Comparison of ENCODE assay signal across 9 cellular contexts in the genomic region with DNA sequence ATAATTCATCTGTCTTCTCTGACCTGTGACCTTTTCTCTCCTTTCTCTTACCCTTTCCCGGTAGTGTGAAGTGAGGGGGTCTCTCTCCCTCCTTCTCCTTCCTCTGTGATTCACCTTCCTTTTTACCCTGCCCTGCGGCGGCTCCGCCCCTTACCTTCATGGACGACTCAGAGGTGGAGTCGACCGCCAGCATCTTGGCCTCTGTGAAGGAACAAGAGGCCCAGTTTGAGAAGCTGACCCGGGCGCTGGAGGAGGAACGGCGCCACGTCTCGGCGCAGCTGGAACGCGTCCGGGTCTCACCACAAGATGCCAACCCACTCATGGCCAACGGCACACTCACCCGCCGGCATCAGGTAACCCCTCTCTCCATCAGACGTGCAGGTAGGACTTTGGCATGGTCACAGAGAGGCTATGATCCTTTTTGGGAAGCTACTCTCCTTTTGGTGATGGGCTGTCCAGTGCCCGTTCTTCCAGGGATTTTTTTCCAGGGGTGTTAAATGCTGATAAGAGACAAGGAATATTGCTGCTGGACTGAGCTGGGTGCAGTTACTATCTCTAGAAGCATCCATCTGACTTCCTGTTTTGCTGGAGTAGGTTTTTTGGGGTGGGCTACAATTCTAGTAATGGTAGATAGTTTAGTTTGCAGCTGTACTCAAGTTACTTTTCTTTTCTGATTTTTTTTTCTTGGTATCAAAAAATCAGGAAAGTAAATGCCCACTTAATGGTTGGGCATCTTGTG. TPM values are rescaled to one million over a fixed set of nuclear protein-coding genes. Genes with fewer than 3 reads are reported as not detected.
A peak's percentile ranks its signal among the peaks of the same experiment; 100 is the strongest.
DNase-seq lines count a peak whose midpoint lies in the region; ATAC-seq, FAIRE-seq and TF ChIP-seq lines count a peak whose summit lies in the region.
"Had no signal": no experiment of that assay in that cellular context is flagged by ENCODE, and none has a peak within 500 bp of the region (broad histone marks: within the 10 kb centered on the region; RNA-seq: fewer than 3 reads in every experiment).

No MANE protein-coding gene starts in this region.

- TF ChIP-seq EP300 in esophagus muscularis mucosa (IDR thresholded peaks at IDR 0.05) = no peak

- peak overlapping the region; percentile 86 for H3K27ac Mint-ChIP-seq in stimulated activated memory B cell treated with anti-CD40 and anti-IgM and Interleukin-4, amounts not matched to agents 10 μg/mL and 1 μg/mL and 100 μg/mL, for 72 hours

- FAIRE-seq in GM12892 (lab: Jason Lieb, UNC) = no peak

- intact Hi-C loops in esophagus muscularis mucosa (cut with DNase I) = loop anchor here (10.0 kb wide), 1 partner anchor 227 kb away; the partner anchor contains the start of gene UBE2L6

- peak overlapping the region; percentile 49 for H3K27ac ChIP-seq in RWPE1
- peak overlapping the region; percentile 4 to 75 (median 54) for H3K27ac ChIP-seq in esophagus muscularis mucosa (replicated peaks in 1 of 4)
- H3K27ac ChIP-seq in MM.1S (ENCODE audit: low read length) = no peak overlapping the region

- TF ChIP-seq CTCF in RWPE1 (conservative IDR thresholded peaks at IDR 0.05; ENCODE audit: low read depth) (no peak), esophagus muscularis mucosa (IDR thresholded peaks at IDR 0.05) (no peak), MM.1S (IDR thresholded peaks at IDR 0.05; ENCODE audit: low read length) (no peak)

- H3K36me3 ChIP-seq in H7 (replicated peaks; ENCODE audit: control insufficient read depth, insufficient read depth, low read length) (peaks cover 7% of the 10 kb centered on the region), esophagus muscularis mucosa (peaks cover 14 to 53% (median 35%) of the 10 kb centered on the region in 4 donors), MM.1S (replicated peaks; ENCODE audit: insufficient read depth, low read length) (no peaks in the 10 kb centered on the region)

- H3K4me3 Mint-ChIP-seq in stimulated activated memory B cell treated with anti-CD40 and anti-IgM and Interleukin-4, amounts not matched to agents 10 μg/mL and 1 μg/mL and 100 μg/mL, for 72 hours = peak overlapping the region; percentile 64

- H3K4me1 ChIP-seq in esophagus muscularis mucosa (peaks cover 79 to 91% (median 81%) of the 10 kb centered on the region in 4 donors), MM.1S (ENCODE audit: low read length) (peaks cover 25% of the 10 kb centered on the region)

- H3K9ac ChIP-seq in MM.1S (ENCODE audit: low read length) = no peak overlapping the region

- peaks cover 53% of the 10 kb centered on the region for H3K4me1 Mint-ChIP-seq in stimulated activated memory B cell treated with anti-CD40 and anti-IgM and Interleukin-4, amounts not matched to agents 10 μg/mL and 1 μg/mL and 100 μg/mL, for 72 hours

- H3K9me3 ChIP-seq in esophagus muscularis mucosa (no peaks in the 10 kb centered on the region), MM.1S (replicated peaks; ENCODE audit: insufficient read depth, low read length) (no peaks in the 10 kb centered on the region)

- 88% methylated on average over 22 of the region's 22 CpGs for WGBS in esophagus muscularis mucosa

- no peak overlapping the region for H2AFZ ChIP-seq in MM.1S (ENCODE audit: low read length)

- POLR2A ChIA-PET in RWPE1 (lab: Yijun Ruan, JAX; ENCODE audit: low non-redundant PET) = no interaction called here

- H4K20me1 ChIP-seq in MM.1S (ENCODE audit: insufficient read depth, low read length) = no peaks in the 10 kb centered on the region

- H3K27me3 Mint-ChIP-seq in stimulated activated memory B cell treated with anti-CD40 and anti-IgM and Interleukin-4, amounts not matched to agents 10 μg/mL and 1 μg/mL and 100 μg/mL, for 72 hours = no peaks in the 10 kb centered on the region

- no peaks in the 10 kb centered on the region for H3K9me3 Mint-ChIP-seq in stimulated activated memory B cell treated with anti-CD40 and anti-IgM and Interleukin-4, amounts not matched to agents 10 μg/mL and 1 μg/mL and 100 μg/mL, for 72 hours

- H3K27me3 ChIP-seq in H7 (ENCODE audit: control insufficient read depth, insufficient read depth, low read length) (no peaks in the 10 kb centered on the region), esophagus muscularis mucosa (no peaks in the 10 kb centered on the region), MM.1S (replicated peaks; ENCODE audit: insufficient read depth, low read length) (no peaks in the 10 kb centered on the region)

- H3K36me3 Mint-ChIP-seq in stimulated activated memory B cell treated with anti-CD40 and anti-IgM and Interleukin-4, amounts not matched to agents 10 μg/mL and 1 μg/mL and 100 μg/mL, for 72 hours = peaks cover 19% of the 10 kb centered on the region

- no peak for ATAC-seq in stimulated activated memory B cell treated with anti-CD40 and anti-IgM and Interleukin-4, amounts not matched to agents 10 μg/mL and 1 μg/mL and 100 μg/mL, for 72 hours
- no peak for ATAC-seq in HG02759 (IDR thresholded peaks at IDR 0.05; ENCODE audit: unreplicated experiment)

- H3K4me3 ChIP-seq in H7 (ENCODE audit: insufficient read depth, low read depth, low read length) = no peak overlapping the region
- H3K4me3 ChIP-seq in esophagus muscularis mucosa = no peak overlapping the region
- no peak overlapping the region for H3K4me3 ChIP-seq in MM.1S (ENCODE audit: low read length)

- CTCF ChIA-PET in RWPE1 (lab: Yijun Ruan, JAX) = interaction anchor here (1.4 kb wide), 1 partner anchor 9 kb away, joined by 3 read pairs; no protein-coding TSS in a partner anchor

- H3K4me2 ChIP-seq in MM.1S (ENCODE audit: low read depth, low read length) = no peak overlapping the region

- H3K9me2 ChIP-seq in MM.1S (replicated peaks; ENCODE audit: insufficient read depth, low read length) = no peaks in the 10 kb centered on the region

- TF ChIP-seq POLR2A in esophagus muscularis mucosa (IDR thresholded peaks at IDR 0.05; ENCODE audit: low read depth) (no peak), GM12892 (IDR thresholded peaks at IDR 0.05; ENCODE audit: low read depth, low read length) (no peak)

- no peaks in the 10 kb centered on the region for H3K79me2 ChIP-seq in MM.1S (ENCODE audit: low read length)

- DNase-seq in H7 (peak; percentile 30), RWPE1 (ENCODE audit: low spot score) (no peak), esophagus muscularis mucosa (ENCODE audit: extremely low spot score) (no peak), MM.1S (no peak), GM12892 (ENCODE audit: insufficient read length) (no peak)
- DNase-seq: NCI-H1092 had no signal

- H3F3A ChIP-seq in MM.1S (ENCODE audit: insufficient read depth, low read length) = no peaks in the 10 kb centered on the region

RNA-seq across cellular contexts. Expression of gene CTNND1, which starts 29.9 kb away (rescaled TPM):
- 108 and 118 TPM in 2 replicates for total RNA-seq in H7 (2014; rRNA removed; shearing (Covaris generic))
- total RNA-seq in esophagus muscularis mucosa = 100 to 1,000 TPM in 1 of 4 donors, 10 to 100 TPM in 3; 78.1 to 101 (median 89.5) TPM
- polyA plus RNA-seq in GM12892 (2012; ENCODE audit: missing spikeins) = 17.7 TPM

RNA-seq across cellular contexts. Expression of gene BTBD18, which starts 39.9 kb away (rescaled TPM):
- not detected in 2 replicates for total RNA-seq in H7 (2014; rRNA removed; shearing (Covaris generic))
- total RNA-seq in esophagus muscularis mucosa = not detected
- polyA plus RNA-seq in GM12892 (2012; ENCODE audit: missing spikeins) = 1.0 TPM
- total RNA-seq: kidney epithelial cell had no signal

RNA-seq across cellular contexts. Expression of gene SELENOH, which starts 50.2 kb away (rescaled TPM):
- 200 and 246 TPM in 2 replicates for total RNA-seq in H7 (2014; rRNA removed; shearing (Covaris generic))
- total RNA-seq in esophagus muscularis mucosa = 100 to 1,000 TPM in 1 of 4 donors, 10 to 100 TPM in 3; 71.4 to 109 (median 82.6) TPM
- polyA plus RNA-seq in GM12892 (2012; ENCODE audit: missing spikeins) = 135 TPM
